Comparison of ENCODE assay signal across 22 cellular contexts in the genomic region with DNA sequence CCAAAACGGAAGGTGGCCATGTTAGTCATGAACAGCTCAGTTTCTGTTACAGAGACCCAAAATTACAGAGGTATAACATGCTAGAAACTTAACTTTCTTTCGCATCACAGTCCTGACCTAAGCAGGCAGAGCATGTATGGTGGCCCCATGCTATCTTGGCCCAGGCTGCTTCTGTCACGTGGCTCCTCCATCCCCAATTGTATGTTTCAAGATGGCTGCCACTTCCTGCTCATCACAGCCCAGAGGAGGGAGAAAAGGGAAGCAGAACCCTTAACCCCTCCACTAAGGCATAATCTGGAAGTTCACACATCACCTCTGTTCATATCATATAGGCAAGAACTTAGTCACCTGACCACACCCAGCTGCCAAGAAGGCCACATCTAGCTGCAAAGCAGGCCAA. TPM values are rescaled to one million over a fixed set of nuclear protein-coding genes. Genes with fewer than 3 reads are reported as not detected.
"Had no signal": no experiment of that assay in that cellular context is flagged by ENCODE, and none has a peak within 500 bp of the region (broad histone marks: within the 10 kb centered on the region; RNA-seq: fewer than 3 reads in every experiment).

No MANE protein-coding gene starts in this region.

- H3K36me3 Mint-ChIP-seq: activated naive CD8-positive, alpha-beta T cell treated with anti-CD3 and anti-CD28 coated beads for 36 hours; memory B cell; natural killer cell treated with Interleukin-12 subunit alpha and Interleukin-12 subunit beta and Interleukin-15 and Interleukin-18, amount 100 ng/mL, for 72 hours had no signal

- H3K4me1 Mint-ChIP-seq: activated CD4-positive, alpha-beta T cell treated with anti-CD3 and anti-CD28 coated beads, Interleukin-2, amount 10 ng/mL, durations not matched to agents 7 days and 5 days; activated naive CD8-positive, alpha-beta T cell treated with anti-CD3 and anti-CD28 coated beads for 36 hours; memory B cell had no signal

- H3K4me1 ChIP-seq: heart right ventricle, prostate gland, upper lobe of left lung had no signal

- H3K27ac ChIP-seq: heart right ventricle, neutrophil, ovary, prostate gland, upper lobe of left lung had no signal

- H3K4me3 Mint-ChIP-seq: activated CD4-positive, alpha-beta T cell treated with anti-CD3 and anti-CD28 coated beads, Interleukin-2, amount 10 ng/mL, durations not matched to agents 7 days and 5 days; activated naive CD8-positive, alpha-beta T cell treated with anti-CD3 and anti-CD28 coated beads for 36 hours; memory B cell; natural killer cell treated with Interleukin-12 subunit alpha and Interleukin-12 subunit beta and Interleukin-15 and Interleukin-18, amount 100 ng/mL, for 72 hours had no signal

- H3K9me3 Mint-ChIP-seq: activated CD4-positive, alpha-beta T cell treated with anti-CD3 and anti-CD28 coated beads, Interleukin-2, amount 10 ng/mL, durations not matched to agents 7 days and 5 days; activated naive CD8-positive, alpha-beta T cell treated with anti-CD3 and anti-CD28 coated beads for 36 hours; activated T-helper 2 cell treated with anti-CD3 and anti-CD28 coated beads, Interferon-gamma antibody, Interleukin-2, Interleukin-4, amounts not matched to agents 10 μg/mL and 5 μg/mL and 100 μg/mL, durations not matched to agents 14 hours and 24 hours and 36 hours; memory B cell; natural killer cell treated with Interleukin-12 subunit alpha and Interleukin-12 subunit beta and Interleukin-15 and Interleukin-18, amount 100 ng/mL, for 72 hours had no signal

- H3K27ac Mint-ChIP-seq: activated CD4-positive, alpha-beta T cell treated with anti-CD3 and anti-CD28 coated beads, Interleukin-2, amount 10 ng/mL, durations not matched to agents 7 days and 5 days; activated naive CD8-positive, alpha-beta T cell treated with anti-CD3 and anti-CD28 coated beads for 36 hours; activated T-helper 2 cell treated with anti-CD3 and anti-CD28 coated beads, Interferon-gamma antibody, Interleukin-2, Interleukin-4, amounts not matched to agents 10 μg/mL and 5 μg/mL and 100 μg/mL, durations not matched to agents 14 hours and 24 hours and 36 hours; memory B cell; natural killer cell treated with Interleukin-12 subunit alpha and Interleukin-12 subunit beta and Interleukin-15 and Interleukin-18, amount 100 ng/mL, for 72 hours had no signal

- H3K9me3 ChIP-seq: neutrophil, ovary, prostate gland, upper lobe of left lung had no signal

- H3K27me3 ChIP-seq: neutrophil, ovary, upper lobe of left lung had no signal

- DNase-seq: activated CD4-positive, alpha-beta T cell treated with anti-CD3 and anti-CD28 coated beads, Interleukin-2, amount 10 ng/mL, durations not matched to agents 7 days and 5 days; activated CD4-positive, CD25-positive, alpha-beta regulatory T cell; activated naive CD4-positive, alpha-beta T cell; activated naive CD8-positive, alpha-beta T cell treated with anti-CD3 and anti-CD28 coated beads for 36 hours; activated T-cell treated with anti-CD3 and anti-CD28 coated beads, Interleukin-2, amount 50 U/mL, for 1 hour; central memory CD4-positive, alpha-beta T cell; dermis blood vessel endothelial cell; effector CD8-positive, alpha-beta T cell; erythroblast; foreskin fibroblast; heart right ventricle; islet precursor cell; left cardiac atrium; ovary; stimulated activated CD4-positive, alpha-beta T cell treated with anti-CD3 and anti-CD28 coated beads, Interleukin-2, amount 100 ng/mL, for 48 hours; stimulated activated naive CD4-positive, alpha-beta T cell treated with Interleukin-2 at 50 U/mL for 16 hours; upper lobe of left lung had no signal

- H3K4me3 ChIP-seq: heart right ventricle, ovary, prostate gland, upper lobe of left lung had no signal

- ATAC-seq: heart right ventricle, left cardiac atrium had no signal

- H3K36me3 ChIP-seq: heart right ventricle, neutrophil, ovary, prostate gland, upper lobe of left lung had no signal

RNA-seq across cellular contexts. Expression of a gene that starts 28.7 kb away (rescaled TPM):
- total RNA-seq: activated CD4-positive, alpha-beta T cell treated with anti-CD3 and anti-CD28 coated beads, Interleukin-2, amount 10 ng/mL, durations not matched to agents 7 days and 5 days; activated naive CD8-positive, alpha-beta T cell treated with anti-CD3 and anti-CD28 coated beads for 36 hours; activated T-helper 2 cell treated with anti-CD3 and anti-CD28 coated beads, Interferon-gamma antibody, Interleukin-2, Interleukin-4, amounts not matched to agents 10 μg/mL and 5 μg/mL and 100 μg/mL, durations not matched to agents 14 hours and 24 hours and 36 hours; dermis blood vessel endothelial cell; natural killer cell treated with Interleukin-12 subunit alpha and Interleukin-12 subunit beta and Interleukin-15 and Interleukin-18, amount 100 ng/mL, for 72 hours had no signal
